ENCODE assay signal across 8 cellular contexts in the genomic region with DNA sequence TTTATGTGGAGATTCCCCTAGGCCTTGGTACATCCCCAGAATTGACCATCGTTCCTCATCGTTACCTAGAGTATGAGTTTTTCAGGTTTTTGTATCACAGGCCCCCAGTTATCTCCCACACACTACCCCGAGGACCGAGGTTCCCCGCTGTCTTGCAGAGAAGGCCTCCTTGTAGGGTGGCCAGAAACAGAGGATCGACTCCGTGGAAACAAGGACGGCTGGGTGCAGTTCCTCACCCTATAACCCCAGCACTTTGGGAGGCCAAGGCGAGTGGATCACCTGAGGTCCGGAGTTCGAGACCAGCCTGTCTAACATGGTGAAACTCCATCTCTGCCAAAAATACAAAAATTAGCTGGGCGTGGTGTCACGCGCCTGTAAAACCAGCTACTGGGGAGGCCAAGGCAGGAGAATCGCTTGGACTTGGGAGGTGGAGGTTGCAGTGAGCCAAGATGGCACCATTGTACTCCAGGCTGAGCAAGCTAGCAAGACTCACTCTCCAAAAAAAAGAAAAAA. TPM values are rescaled to one million over a fixed set of nuclear protein-coding genes. Genes with fewer than 3 reads are reported as not detected.
A peak's percentile ranks its signal among the peaks of the same experiment; 100 is the strongest.
DNase-seq lines count a peak whose midpoint lies in the region; ATAC-seq and TF ChIP-seq lines count a peak whose summit lies in the region.

No MANE protein-coding gene starts in this region.

- peak overlapping the region; percentile 74 for H3K4me3 ChIP-seq in iPS-18c (ENCODE audit: insufficient read depth, low read depth, low read length)

- peak overlapping the region; percentile 93 for H3K4me3 Mint-ChIP-seq in HFFc6
- H3K4me3 Mint-ChIP-seq in activated T-helper 2 cell treated with anti-CD3 and anti-CD28 coated beads, Interferon-gamma antibody, Interleukin-2, Interleukin-4, amounts not matched to agents 10 μg/mL and 5 μg/mL and 100 μg/mL, durations not matched to agents 14 hours and 24 hours and 36 hours (ENCODE audit: low read depth), result peak overlapping the region; percentile 90
- peak overlapping the region; percentile 90 for H3K4me3 Mint-ChIP-seq in stimulated activated naive B cell treated with anti-CD40 and anti-IgM and Interleukin-4, amounts not matched to agents 10 μg/mL and 1 μg/mL and 100 μg/mL, for 72 hours

- H3K36me3 Mint-ChIP-seq in HFFc6 (ENCODE audit: low read depth), result no peaks in the 10 kb centered on the region; the same call in 1 of the 2 replicates
- H3K36me3 Mint-ChIP-seq in activated T-helper 2 cell treated with anti-CD3 and anti-CD28 coated beads, Interferon-gamma antibody, Interleukin-2, Interleukin-4, amounts not matched to agents 10 μg/mL and 5 μg/mL and 100 μg/mL, durations not matched to agents 14 hours and 24 hours and 36 hours (ENCODE audit: low read depth), result no peaks in the 10 kb centered on the region
- H3K36me3 Mint-ChIP-seq in stimulated activated naive B cell treated with anti-CD40 and anti-IgM and Interleukin-4, amounts not matched to agents 10 μg/mL and 1 μg/mL and 100 μg/mL, for 72 hours, result peaks cover 10 to 19% of the 10 kb centered on the region in 2 donors

- peak overlapping the region; percentile 94 for H3K27ac Mint-ChIP-seq in HFFc6
- H3K27ac Mint-ChIP-seq in activated T-helper 2 cell treated with anti-CD3 and anti-CD28 coated beads, Interferon-gamma antibody, Interleukin-2, Interleukin-4, amounts not matched to agents 10 μg/mL and 5 μg/mL and 100 μg/mL, durations not matched to agents 14 hours and 24 hours and 36 hours, result peak overlapping the region; percentile 88
- H3K27ac Mint-ChIP-seq in stimulated activated naive B cell treated with anti-CD40 and anti-IgM and Interleukin-4, amounts not matched to agents 10 μg/mL and 1 μg/mL and 100 μg/mL, for 72 hours, result peak overlapping the region; percentile 93

- no peaks in the 10 kb centered on the region for H3K9me3 ChIP-seq in iPS-18c (ENCODE audit: control insufficient read depth, insufficient read depth, low read length)

- intact Hi-C loops in activated T-helper 2 cell treated with anti-CD3 and anti-CD28 coated beads, Interferon-gamma antibody, Interleukin-2, Interleukin-4, amounts not matched to agents 10 μg/mL and 5 μg/mL and 100 μg/mL, durations not matched to agents 14 hours and 24 hours and 36 hours (cut with micrococcal nuclease), result loop anchor here (1.0 kb wide), 3 partner anchors 21 to 42 kb away; a partner anchor contains a TSS

- H3K27me3 Mint-ChIP-seq in HFFc6 (ENCODE audit: insufficient read depth), result no peaks in the 10 kb centered on the region; the same call in 1 of the 2 replicates
- no peaks in the 10 kb centered on the region for H3K27me3 Mint-ChIP-seq in activated T-helper 2 cell treated with anti-CD3 and anti-CD28 coated beads, Interferon-gamma antibody, Interleukin-2, Interleukin-4, amounts not matched to agents 10 μg/mL and 5 μg/mL and 100 μg/mL, durations not matched to agents 14 hours and 24 hours and 36 hours (ENCODE audit: low read depth)
- no peaks in the 10 kb centered on the region for H3K27me3 Mint-ChIP-seq in stimulated activated naive B cell treated with anti-CD40 and anti-IgM and Interleukin-4, amounts not matched to agents 10 μg/mL and 1 μg/mL and 100 μg/mL, for 72 hours

- TF ChIP-seq CTCF in HFFc6 (IDR thresholded peaks at IDR 0.05), result no peak

- no peak for ATAC-seq in stimulated activated naive B cell treated with anti-CD40 and anti-IgM and Interleukin-4, amounts not matched to agents 10 μg/mL and 1 μg/mL and 100 μg/mL, for 72 hours (replicated peaks)
- no peak for ATAC-seq in GM18909 (IDR thresholded peaks at IDR 0.05; ENCODE audit: poor library complexity, unreplicated experiment)

- DNase-seq in HFFc6, result no peak
- no peak for DNase-seq in activated T-helper 2 cell treated with anti-CD3 and anti-CD28 coated beads, Interferon-gamma antibody, Interleukin-2, Interleukin-4, amounts not matched to agents 10 μg/mL and 5 μg/mL and 100 μg/mL, durations not matched to agents 14 hours and 24 hours and 36 hours (ENCODE audit: low spot score)
- no peak for DNase-seq in stimulated activated naive B cell treated with anti-CD40 and anti-IgM and Interleukin-4, amounts not matched to agents 10 μg/mL and 1 μg/mL and 100 μg/mL, for 72 hours
- no peak for DNase-seq in COLO668 (lab: John Stamatoyannopoulos, UW; ENCODE audit: unreplicated experiment)
- no peak for DNase-seq in inferior parietal cortex (ENCODE audit: extremely low spot score)
- DNase-seq in Kasumi-1 (lab: John Stamatoyannopoulos, UW), result no peak

- peaks cover 12% of the 10 kb centered on the region for H3K4me1 Mint-ChIP-seq in HFFc6 (ENCODE audit: low read depth)
- H3K4me1 Mint-ChIP-seq in activated T-helper 2 cell treated with anti-CD3 and anti-CD28 coated beads, Interferon-gamma antibody, Interleukin-2, Interleukin-4, amounts not matched to agents 10 μg/mL and 5 μg/mL and 100 μg/mL, durations not matched to agents 14 hours and 24 hours and 36 hours (ENCODE audit: low read depth), result peaks cover 22% of the 10 kb centered on the region
- H3K4me1 Mint-ChIP-seq in stimulated activated naive B cell treated with anti-CD40 and anti-IgM and Interleukin-4, amounts not matched to agents 10 μg/mL and 1 μg/mL and 100 μg/mL, for 72 hours, result peaks cover 42 to 71% of the 10 kb centered on the region in 2 donors

- no peaks in the 10 kb centered on the region for H3K9me3 Mint-ChIP-seq in HFFc6
- H3K9me3 Mint-ChIP-seq in activated T-helper 2 cell treated with anti-CD3 and anti-CD28 coated beads, Interferon-gamma antibody, Interleukin-2, Interleukin-4, amounts not matched to agents 10 μg/mL and 5 μg/mL and 100 μg/mL, durations not matched to agents 14 hours and 24 hours and 36 hours, result no peaks in the 10 kb centered on the region
- H3K9me3 Mint-ChIP-seq in stimulated activated naive B cell treated with anti-CD40 and anti-IgM and Interleukin-4, amounts not matched to agents 10 μg/mL and 1 μg/mL and 100 μg/mL, for 72 hours, result no peaks in the 10 kb centered on the region

RNA-seq across cellular contexts. Expression of a gene that starts 0.7 kb away (rescaled TPM):
- 1 to 10 TPM; 2.3 to 4.2 (median 3.0) TPM for total RNA-seq in HFFc6 (2021; fragmentation: NEBNext Ultra II Directional; extraction: Animal tissue kit (Norgen Biotek cat#: 25700))
- total RNA-seq in activated T-helper 2 cell treated with anti-CD3 and anti-CD28 coated beads, Interferon-gamma antibody, Interleukin-2, Interleukin-4, amounts not matched to agents 10 μg/mL and 5 μg/mL and 100 μg/mL, durations not matched to agents 14 hours and 24 hours and 36 hours, result 9.1 and 9.9 TPM in 2 replicates

RNA-seq across cellular contexts. Expression of a gene that starts 0.7 kb away (rescaled TPM):
- 10 to 100 TPM; 51.7 to 84.8 (median 58.5) TPM for total RNA-seq in HFFc6 (2021; fragmentation: NEBNext Ultra II Directional; extraction: Animal tissue kit (Norgen Biotek cat#: 25700))
- total RNA-seq in activated T-helper 2 cell treated with anti-CD3 and anti-CD28 coated beads, Interferon-gamma antibody, Interleukin-2, Interleukin-4, amounts not matched to agents 10 μg/mL and 5 μg/mL and 100 μg/mL, durations not matched to agents 14 hours and 24 hours and 36 hours, result 35.9 and 37.9 TPM in 2 replicates

RNA-seq across cellular contexts. Expression of a gene that starts 20.6 kb away (rescaled TPM):
- total RNA-seq in HFFc6 (2021; fragmentation: NEBNext Ultra II Directional; extraction: Animal tissue kit (Norgen Biotek cat#: 25700)), result 10 to 100 TPM; 61.0 to 80.0 (median 67.9) TPM
- total RNA-seq in activated T-helper 2 cell treated with anti-CD3 and anti-CD28 coated beads, Interferon-gamma antibody, Interleukin-2, Interleukin-4, amounts not matched to agents 10 μg/mL and 5 μg/mL and 100 μg/mL, durations not matched to agents 14 hours and 24 hours and 36 hours, result 100 and 102 TPM in 2 replicates

RNA-seq across cellular contexts. Expression of a gene that starts 35.1 kb away (rescaled TPM):
- 10 to 100 TPM; 44.8 to 52.0 (median 51.1) TPM for total RNA-seq in HFFc6 (2021; fragmentation: NEBNext Ultra II Directional; extraction: Animal tissue kit (Norgen Biotek cat#: 25700))
- 89.1 and 90.7 TPM in 2 replicates for total RNA-seq in activated T-helper 2 cell treated with anti-CD3 and anti-CD28 coated beads, Interferon-gamma antibody, Interleukin-2, Interleukin-4, amounts not matched to agents 10 μg/mL and 5 μg/mL and 100 μg/mL, durations not matched to agents 14 hours and 24 hours and 36 hours

RNA-seq across cellular contexts. Expression of a gene that starts 42.5 kb away (rescaled TPM):
- total RNA-seq in HFFc6 (2021; fragmentation: NEBNext Ultra II Directional; extraction: Animal tissue kit (Norgen Biotek cat#: 25700)), result 10 to 100 TPM; 37.7 to 48.3 (median 41.6) TPM
- 31.2 and 32.1 TPM in 2 replicates for total RNA-seq in activated T-helper 2 cell treated with anti-CD3 and anti-CD28 coated beads, Interferon-gamma antibody, Interleukin-2, Interleukin-4, amounts not matched to agents 10 μg/mL and 5 μg/mL and 100 μg/mL, durations not matched to agents 14 hours and 24 hours and 36 hours
